8 cellular contexts compared by ENCODE assay signal in genomic region chr1:183022202-183023145, GRCh38. TPM values are rescaled to one million over a fixed set of nuclear protein-coding genes. Genes with fewer than 3 reads are reported as not detected.
A peak's percentile ranks its signal among the peaks of the same experiment; 100 is the strongest.
DNase-seq lines count a peak whose midpoint lies in the region; ATAC-seq and FAIRE-seq lines count a peak whose summit lies in the region.

No MANE protein-coding gene starts in this region.

- peak overlapping the region; percentile 72 to 88 (median 84) for H3K4me2 ChIP-seq in BLaER1 treated with 17β-estradiol and CSF1 and Interleukin-3, amounts not matched to agents 10 nM and 100 nM

- peak overlapping the region; percentile 94 to 99 (median 99) for H3K9ac ChIP-seq in BLaER1 treated with 17β-estradiol and CSF1 and Interleukin-3, amounts not matched to agents 10 nM and 100 nM

- H3K9me3 ChIP-seq in BLaER1 treated with 17β-estradiol and CSF1 and Interleukin-3, amounts not matched to agents 10 nM and 100 nM (replicated peaks in 1 of 11): no peaks in the 10 kb centered on the region

- peak; percentile 94 for DNase-seq in RCC 7860 (ENCODE audit: low spot score)
- peak; percentile 98 for DNase-seq in astrocyte of the hippocampus (ENCODE audit: low read depth, low spot score)
- DNase-seq in hepatic stellate cell (ENCODE audit: low spot score): peak; percentile 88
- DNase-seq in posterior vena cava (ENCODE audit: low spot score): peak; percentile 94
- no peak for DNase-seq in activated gamma-delta T cell (lab: John Stamatoyannopoulos, UW)

- H3K27me3 ChIP-seq in BLaER1 treated with 17β-estradiol and CSF1 and Interleukin-3, amounts not matched to agents 10 nM and 100 nM: no peaks in the 10 kb centered on the region

- H4K20me1 ChIP-seq in BLaER1 treated with 17β-estradiol and CSF1 and Interleukin-3, amounts not matched to agents 10 nM and 100 nM: peaks cover 6 to 37% (median 26%) of the 10 kb centered on the region in 11 experiments; a peak in 15 of 22 replicates

- peak overlapping the region; percentile 95 to 100 (median 99) for H3K27ac ChIP-seq in BLaER1 treated with 17β-estradiol and CSF1 and Interleukin-3, amounts not matched to agents 10 nM and 100 nM

- peak overlapping the region; percentile 81 to 98 (median 86) for H3K4me3 ChIP-seq in BLaER1 treated with 17β-estradiol and CSF1 and Interleukin-3, amounts not matched to agents 10 nM and 100 nM

- peaks cover 0 to 9% (median 2%) of the 10 kb centered on the region in 11 experiments; a peak in 5 of 22 replicates for H3K36me3 ChIP-seq in BLaER1 treated with 17β-estradiol and CSF1 and Interleukin-3, amounts not matched to agents 10 nM and 100 nM

- FAIRE-seq in RCC 7860 (lab: Jason Lieb, UNC): peak; percentile 92

- ATAC-seq in GM19035 (IDR thresholded peaks at IDR 0.05; ENCODE audit: unreplicated experiment): peak; percentile 35
- peak; percentile 50 for ATAC-seq in HG03354 (IDR thresholded peaks at IDR 0.05; ENCODE audit: poor library complexity, severe bottlenecking, unreplicated experiment)

- H3K4me1 ChIP-seq in BLaER1 treated with 17β-estradiol and CSF1 and Interleukin-3, amounts not matched to agents 10 nM and 100 nM: peaks cover 31 to 44% (median 36%) of the 10 kb centered on the region in 10 experiments

- intact Hi-C loops in posterior vena cava (cut with DNase I): loop anchor here in 1 of 2 donors (10.0 kb wide), 1 partner anchor 58 kb away; no protein-coding TSS in a partner anchor

RNA-seq across cellular contexts. Expression of gene LAMC1, which starts 0.7 kb away (rescaled TPM):
- total RNA-seq in posterior vena cava: 100 to 1,000 TPM; 230 to 254 TPM
